Comparison of ENCODE assay signal across 22 cellular contexts in genomic region chr3:193483988-193484539, GRCh38.
"Had no signal": no experiment of that assay in that cellular context is flagged by ENCODE, and none has a peak within 500 bp of the region (broad histone marks: within the 10 kb centered on the region; RNA-seq: fewer than 3 reads in every experiment).

No MANE protein-coding gene starts in this region.

- FAIRE-seq: endothelial cell of umbilical vein, kidney, pancreas, small intestine had no signal

- H3K27ac ChIP-seq: coronary artery, esophagus muscularis mucosa, neutrophil, pancreas, right lobe of liver, stomach, tibial artery, uterus had no signal

- ATAC-seq: left lobe of liver; natural killer cell treated with Interleukin-12 subunit alpha and Interleukin-12 subunit beta and Interleukin-15 and Interleukin-18, amount 100 ng/mL, for 72 hours; pancreas; right lobe of liver; stimulated activated effector memory CD8-positive, alpha-beta T cell treated with anti-CD3 and anti-CD28 coated beads, Interleukin-12 subunit alpha, Interleukin-12 subunit beta, amount 100 ng/mL, for 72 hours had no signal

- H3K9me3 ChIP-seq: esophagus muscularis mucosa, neutrophil, pancreas, right lobe of liver, stomach, tibial artery, uterus had no signal

- H3K4me1 ChIP-seq: esophagus muscularis mucosa, pancreas, right lobe of liver, stomach, tibial artery, uterus had no signal

- DNase-seq: dermis blood vessel endothelial cell; effector memory CD4-positive, alpha-beta T cell; foreskin melanocyte; hypothalamus; immature natural killer cell; kidney; pancreas; right lobe of liver; small intestine; stimulated activated CD4-positive, alpha-beta T cell treated with anti-CD3 and anti-CD28 coated beads, Interleukin-2, amount 100 ng/mL, for 24 hours; stimulated activated CD4-positive, alpha-beta T cell treated with anti-CD3 and anti-CD28 coated beads, Interleukin-4, amount 100 ng/mL, for 24 hours; stimulated activated naive CD4-positive, alpha-beta T cell treated with Interleukin-2 at 50 U/mL for 16 hours; stomach; tibial artery; uterus had no signal

- H3K4me3 ChIP-seq: coronary artery, esophagus muscularis mucosa, pancreas, right lobe of liver, stomach, tibial artery, uterus had no signal
